In genomic region chr1:116382321-116382720, GRCh38 we compare ENCODE assay signal across 15 cellular contexts. TPM values are rescaled to one million over a fixed set of nuclear protein-coding genes. Genes with fewer than 3 reads are reported as not detected.
DNase-seq lines count a peak whose midpoint lies in the region; ATAC-seq, FAIRE-seq and TF ChIP-seq lines count a peak whose summit lies in the region.
"Had no signal": no experiment of that assay in that cellular context is flagged by ENCODE, and none has a peak within 500 bp of the region (broad histone marks: within the 10 kb centered on the region; RNA-seq: fewer than 3 reads in every experiment).

No MANE protein-coding gene starts in this region.

- H3K9me3 Mint-ChIP-seq in HFFc6, result no peaks in the 10 kb centered on the region

- no peak overlapping the region for H2AFZ ChIP-seq in GM12878 (ENCODE audit: control insufficient read depth, low read depth, low read length)

- no peak for DNase-seq in A673 (ENCODE audit: low spot score)
- no peak for DNase-seq in HFFc6
- DNase-seq in GM12878 (ENCODE audit: low read depth, low spot score), result no peak
- no peak for DNase-seq in kidney
- no peak for DNase-seq in HuH-7 (ENCODE audit: low spot score)
- no peak for DNase-seq in SHP77 treated with DMSO at 0.1 percent for 48 hours (lab: John Stamatoyannopoulos, UW)
- no peak for DNase-seq in NCI-H2196 treated with DMSO at 0.1 percent for 48 hours (lab: John Stamatoyannopoulos, UW; ENCODE audit: unreplicated experiment)
- DNase-seq: activated CD8-positive, alpha-beta memory T cell treated with anti-CD3 and anti-CD28 coated beads, Interleukin-2, amount 50 U/mL, for 4 hours; DND-41; effector CD8-positive, alpha-beta T cell; gastrocnemius medialis; NCI-H2171; psoas muscle had no signal

- peak overlapping the region; percentile 57 for H3K27ac ChIP-seq in A673 (ENCODE audit: low read depth, low read length, poor library complexity, severe bottlenecking)
- peak overlapping the region; percentile 1; the same call in 1 of the 2 replicates for H3K27ac ChIP-seq in GM12878 (ENCODE audit: control insufficient read depth, insufficient read depth)
- peak overlapping the region; percentile 6 to 7 for H3K27ac ChIP-seq in kidney (ENCODE audit: low read depth in 2 of 2, low read length in 2 of 2)
- H3K27ac ChIP-seq: psoas muscle had no signal

- BruUV-seq in A673 (replicated peaks; lab: Mats Ljungman, UMichigan) (no TSS peak), GM12878 (replicated peaks; lab: Mats Ljungman, UMichigan) (no TSS peak)

- peak overlapping the region; percentile 67; the same call in 1 of the 2 replicates for H3K4me2 ChIP-seq in GM12878 (ENCODE audit: control insufficient read depth, insufficient read depth)

- no peak for TF ChIP-seq POLR2A in GM12878 (IDR thresholded peaks at IDR 0.05; ENCODE audit: low read depth, low read length)

- TF ChIP-seq EP300 in GM12878 (IDR thresholded peaks at IDR 0.05; ENCODE audit: borderline replicate concordance in 1 of 2, control insufficient read depth in 1 of 2, low read depth in 2 of 2, low read length in 2 of 2), result no peak

- 0 out of 2 replicates have a peak overlapping the region, but pooled peaks have one; percentile 22 for H3K27ac Mint-ChIP-seq in HFFc6

- H3K36me3 ChIP-seq in A673 (ENCODE audit: insufficient read depth, low read length, poor library complexity, severe bottlenecking) (peaks cover 86% of the 10 kb centered on the region), GM12878 (ENCODE audit: control insufficient read depth in 2 of 2, insufficient read depth in 2 of 2, low read length in 1 of 2) (peaks cover 11 to 21% of the 10 kb centered on the region in 2 experiments), kidney (ENCODE audit: control insufficient read depth in 1 of 2, insufficient read depth in 2 of 2, low read length in 2 of 2) (peaks cover 18 to 29% of the 10 kb centered on the region in 2 donors)

- SMC1A ChIA-PET in GM12878 (lab: Charles Lee; ENCODE audit: uncharacterized antibody, unreplicated experiment), result interaction anchor here (0.8 to 5.5 kb wide), 17 partner anchors 8 to 243 kb away, joined by 3 to 31 read pairs (median 5); partner anchors contain the start of gene ATP1A1

- H4K20me1 ChIP-seq in GM12878 (ENCODE audit: control insufficient read depth, insufficient read depth), result no peaks in the 10 kb centered on the region

- H3K27me3 Mint-ChIP-seq in HFFc6 (ENCODE audit: insufficient read depth), result no peaks in the 10 kb centered on the region

- POLR2A ChIA-PET in A673 (lab: Charles Lee; ENCODE audit: low non-redundant PET), result no interaction called here
- POLR2A ChIA-PET in GM12878 (lab: Charles Lee), result interaction anchor here (1.1 to 1.9 kb wide), 5 partner anchors 9 to 159 kb away, joined by 3 to 10 read pairs (median 4); partner anchors contain the start of gene ATP1A1

- peaks cover 53% of the 10 kb centered on the region for H3K4me1 Mint-ChIP-seq in HFFc6 (ENCODE audit: low read depth)

- peaks cover 74% of the 10 kb centered on the region for H3K79me2 ChIP-seq in GM12878 (ENCODE audit: control insufficient read depth, insufficient read depth, low read length)

- in situ Hi-C loops in GM12878 (cut with MboI), result loop anchor here (10.0 kb wide), 1 partner anchor 692 kb away; no protein-coding TSS in a partner anchor

- H3K36me3 Mint-ChIP-seq in HFFc6 (ENCODE audit: low read depth), result peaks cover 3% of the 10 kb centered on the region

- H3K4me3 ChIP-seq in A673 (ENCODE audit: low read depth, low read length, poor library complexity, severe bottlenecking), result peak overlapping the region; percentile 15
- H3K4me3 ChIP-seq in GM12878, result no peak overlapping the region
- peak overlapping the region in 1 of 2 donors; percentile 19 for H3K4me3 ChIP-seq in kidney (ENCODE audit: low read length in 2 of 2)
- H3K4me3 ChIP-seq: psoas muscle had no signal

- FAIRE-seq in GM12878 (lab: Jason Lieb, UNC) (peak; percentile 18), kidney (lab: Jason Lieb, UNC) (no peak)
- FAIRE-seq: islet of Langerhans had no signal

- H3K9ac ChIP-seq in GM12878 (ENCODE audit: control insufficient read depth, insufficient read depth, low read length), result no peak overlapping the region
- H3K9ac ChIP-seq in kidney (ENCODE audit: low read length in 2 of 2), result peak overlapping the region; percentile 15 to 22

- 45% methylated on average over 2 of the region's 2 CpGs for WGBS in GM12878 (ENCODE audit: insufficient coverage, insufficient replicate concordance, low lambda C conversion rate, missing lambda C conversion rate)

- RAD21 ChIA-PET in GM12878 (lab: Charles Lee; ENCODE audit: unreplicated experiment), result interaction anchor here (0.8 to 3.7 kb wide), 10 partner anchors 9 to 153 kb away, joined by 3 to 17 read pairs (median 4); partner anchors contain the start of gene ATP1A1

- TF ChIP-seq RAD21 in GM12878 (IDR thresholded peaks at IDR 0.05; ENCODE audit: insufficient read depth, low read depth, low read length), result no peak

- TF ChIP-seq CTCF in A673 (conservative IDR thresholded peaks at IDR 0.05; ENCODE audit: low read depth, low read length) (no peak), HFFc6 (IDR thresholded peaks at IDR 0.05) (no peak), GM12878 (IDR thresholded peaks at IDR 0.05 in 2 of 3, conservative IDR thresholded peaks at IDR 0.05 in 1 of 3; ENCODE audit: control insufficient read depth in 2 of 3, extremely low read depth in 1 of 3, insufficient read depth in 1 of 3, low read depth in 3 of 3, low read length in 3 of 3) (no peak), kidney (IDR thresholded peaks at IDR 0.05; ENCODE audit: borderline replicate concordance, extremely low read depth, insufficient read depth) (no peak)

- CTCF ChIA-PET in A673 (lab: Charles Lee), result no interaction called here
- CTCF ChIA-PET in GM12878 (lab: Yijun Ruan, JAX), result interaction anchor here (1.0 to 4.2 kb wide), 8 partner anchors 9 to 674 kb away, joined by 3 to 22 read pairs (median 6); partner anchors contain the start of gene ATP1A1

- intact Hi-C loops in A673 (cut with micrococcal nuclease; ENCODE audit: unreplicated experiment), result no loop called here
- intact Hi-C loops in GM12878 (cut with micrococcal nuclease; ENCODE audit: unreplicated experiment), result no loop called here
- intact Hi-C loops in kidney (cut with DNase I), result no loop called here

- no peak overlapping the region for H3K4me3 Mint-ChIP-seq in HFFc6

- ATAC-seq in GM12878 (no peak), GM18870 (IDR thresholded peaks at IDR 0.05; ENCODE audit: unreplicated experiment) (no peak)
- ATAC-seq: gastrocnemius medialis, psoas muscle had no signal

- no peaks in the 10 kb centered on the region for H3K27me3 ChIP-seq in A673 (replicated peaks; ENCODE audit: insufficient read depth, low read depth, low read length, poor library complexity)
- no peaks in the 10 kb centered on the region for H3K27me3 ChIP-seq in GM12878 (replicated peaks in 1 of 2; ENCODE audit: control insufficient read depth in 2 of 2, insufficient read depth in 2 of 2, low read length in 1 of 2)
- H3K27me3 ChIP-seq: gastrocnemius medialis had no signal

- H3K4me1 ChIP-seq in A673 (ENCODE audit: insufficient read depth, low read length, poor library complexity, severe bottlenecking) (peaks cover 97% of the 10 kb centered on the region), GM12878 (ENCODE audit: control insufficient read depth, insufficient read depth, low read length) (peaks cover 36% of the 10 kb centered on the region), kidney (ENCODE audit: control insufficient read depth in 1 of 2, insufficient read depth in 1 of 2, low read depth in 1 of 2, low read length in 2 of 2) (peaks cover 22 to 45% of the 10 kb centered on the region in 2 donors)

- H3K9me3 ChIP-seq in A673 (ENCODE audit: low read depth, low read length, poor library complexity, severe bottlenecking) (no peaks in the 10 kb centered on the region), GM12878 (replicated peaks; ENCODE audit: control insufficient read depth, insufficient read depth, low read length) (no peaks in the 10 kb centered on the region), kidney (ENCODE audit: control insufficient read depth in 1 of 2, low read length in 2 of 2) (no peaks in the 10 kb centered on the region)
- H3K9me3 ChIP-seq: gastrocnemius medialis, psoas muscle had no signal

TF ChIP-seq in GM12878, 131 proteins besides CTCF, POLR2A, EP300 and RAD21 (continues in another document):
- TF ChIP-seq GATAD2B (conservative IDR thresholded peaks at IDR 0.05; ENCODE audit: low read depth) (no peak), ZNF384 (IDR thresholded peaks at IDR 0.05; ENCODE audit: borderline replicate concordance, low read depth, low read length) (no peak), SMAD1 (IDR thresholded peaks at IDR 0.05; ENCODE audit: low read depth, partially characterized antibody) (no peak)

RNA-seq across cellular contexts. Expression of gene ATP1A1, which starts 9.3 kb away (rescaled TPM):
- 1,293 and 1,420 TPM in 2 replicates for total RNA-seq in A673 (2021)
- 100 to 1,000 TPM; 192 to 244 (median 222) TPM for total RNA-seq in HFFc6 (2021; fragmentation: NEBNext Ultra II Directional; extraction: Animal tissue kit (Norgen Biotek cat#: 25700))
- 448 and 474 TPM in 2 replicates for total RNA-seq in GM12878 (2013; cell fraction: nucleolus; rRNA removed)
- 247 and 262 TPM in 2 replicates for total RNA-seq in GM12878 (2014; rRNA removed)
- 122 and 125 TPM in 2 replicates for total RNA-seq in GM12878 (2014; rRNA removed; fragmentation: Illumina TruSeq; extraction: Trizol)
- 359 and 374 TPM in 2 replicates for total RNA-seq in GM12878 (2021)
- 247 TPM for polyA plus RNA-seq in GM12878 (2011; ENCODE audit: low read depth)
- polyA plus RNA-seq in GM12878 (2011; rRNA removed), result 472 and 566 TPM in 2 replicates
- polyA plus RNA-seq in GM12878 (2011; cell fraction: cytosol; rRNA removed), result 544 and 594 TPM in 2 replicates
- polyA plus RNA-seq in GM12878 (2011; cell fraction: nucleus; rRNA removed), result 334 and 377 TPM in 2 replicates
- 277 and 312 TPM in 2 replicates for polyA plus RNA-seq in GM12878 (2012)
- polyA plus RNA-seq in GM12878 (2014; fragmentation: Illumina TruSeq; extraction: Trizol), result 348 and 375 TPM in 2 replicates
- 100 to 1,000 TPM; 113 to 151 TPM for polyA plus RNA-seq in GM12878 (2014; fragmentation: Nextera tagmentation; extraction: Ambion mirVana)
- 324 and 340 TPM in 2 replicates for polyA plus RNA-seq in GM12878 (2014; rRNA removed)
- polyA plus RNA-seq in GM12878 (2016; fragmentation: Nextera tagmentation; extraction: Ambion mirVana), result 100 to 1,000 TPM; 308 to 318 TPM
- 882 and 896 TPM in 2 replicates for polyA minus RNA-seq in GM12878 (2011; rRNA and poly(A)+ RNA removed)
- 201 and 236 TPM in 2 replicates for polyA minus RNA-seq in GM12878 (2011; cell fraction: cytosol; rRNA and poly(A)+ RNA removed)
- 193 and 239 TPM in 2 replicates for polyA minus RNA-seq in GM12878 (2011; cell fraction: nucleus; rRNA and poly(A)+ RNA removed)
- total RNA-seq in kidney, result 2,241 TPM
- 1,218 TPM for polyA plus RNA-seq in kidney (ENCODE audit: insufficient read depth, low read depth, low replicate concordance)

Comparison
In these comparisons a context has a peak if more than half of its experiments do, and no peak if none do; other contexts are left out.
1. H3K27ac ChIP-seq: peak in every context shown above with its lines; median percentile 57 in A673; 6 in kidney; 1 in GM12878.